1 cellular context compared by ENCODE assay signal in the genomic region with DNA sequence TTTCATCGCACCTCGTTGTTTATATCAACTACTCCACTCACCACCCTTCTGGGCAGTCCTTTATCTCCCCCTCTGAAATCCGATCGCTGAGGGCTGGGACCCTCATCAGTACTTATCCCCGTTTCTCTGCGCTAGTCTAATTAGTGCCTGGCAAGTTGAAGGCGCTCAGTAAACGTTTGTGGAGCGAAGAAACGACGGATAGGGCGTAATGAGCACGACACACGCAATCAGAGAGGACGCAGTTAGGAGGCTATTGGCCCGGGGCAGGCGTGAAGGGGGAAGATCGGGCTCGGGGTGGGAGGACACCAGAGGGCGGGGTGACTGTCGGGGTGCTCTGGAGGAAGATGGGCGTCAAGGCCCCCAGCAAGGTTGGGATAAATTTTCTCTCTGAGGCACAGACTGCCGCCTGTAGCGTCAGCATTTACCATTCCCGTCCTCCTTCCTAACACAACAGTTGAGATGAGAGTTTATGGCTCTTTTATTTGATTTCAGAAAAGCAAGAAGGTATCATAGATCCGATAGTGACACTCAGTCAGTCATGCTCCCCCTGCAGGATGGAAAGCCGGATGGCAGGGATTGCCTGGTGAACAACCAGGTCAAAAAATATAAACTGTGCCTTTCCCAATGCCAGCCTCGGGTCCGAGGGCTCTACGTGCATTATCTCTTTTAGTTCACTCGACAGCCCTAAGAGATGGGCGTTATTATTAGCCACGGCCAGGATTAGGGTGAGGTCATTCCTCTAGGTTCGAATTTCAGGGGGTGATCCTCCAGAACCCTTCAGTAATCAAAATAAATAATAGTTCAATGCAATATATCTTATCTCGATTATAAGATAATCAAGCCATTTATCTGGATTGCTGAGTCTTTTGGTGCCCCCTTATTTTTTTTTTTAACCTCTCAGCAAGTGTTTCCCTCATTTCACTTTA.
TF ChIP-seq lines count a peak whose summit lies in the region.

No MANE protein-coding gene starts in this region.

TF ChIP-seq in SK-N-SH, 30 proteins besides CTCF, POLR2A, EP300 and RAD21 (continued from another document):
- no peak for TF ChIP-seq NRF1 (IDR thresholded peaks at IDR 0.05; ENCODE audit: low read depth, low read length)
- TF ChIP-seq RXRA (IDR thresholded peaks at IDR 0.05; ENCODE audit: borderline replicate concordance, low read depth): no peak
- TF ChIP-seq USF1 (IDR thresholded peaks at IDR 0.05; ENCODE audit: borderline replicate concordance, low read depth): no peak
- TF ChIP-seq MEF2A (IDR thresholded peaks at IDR 0.05; ENCODE audit: borderline replicate concordance, low read depth): no peak
- TF ChIP-seq FOSL2 (IDR thresholded peaks at IDR 0.05; ENCODE audit: borderline replicate concordance, low read depth): no peak
- TF ChIP-seq TCF12 (IDR thresholded peaks at IDR 0.05): no peak
- peak; percentile 74 for TF ChIP-seq MXI1 (IDR thresholded peaks at IDR 0.05; ENCODE audit: low read depth, low read length)
- no peak for TF ChIP-seq NFIC (IDR thresholded peaks at IDR 0.05; ENCODE audit: borderline replicate concordance)
- TF ChIP-seq, protein P1, sequence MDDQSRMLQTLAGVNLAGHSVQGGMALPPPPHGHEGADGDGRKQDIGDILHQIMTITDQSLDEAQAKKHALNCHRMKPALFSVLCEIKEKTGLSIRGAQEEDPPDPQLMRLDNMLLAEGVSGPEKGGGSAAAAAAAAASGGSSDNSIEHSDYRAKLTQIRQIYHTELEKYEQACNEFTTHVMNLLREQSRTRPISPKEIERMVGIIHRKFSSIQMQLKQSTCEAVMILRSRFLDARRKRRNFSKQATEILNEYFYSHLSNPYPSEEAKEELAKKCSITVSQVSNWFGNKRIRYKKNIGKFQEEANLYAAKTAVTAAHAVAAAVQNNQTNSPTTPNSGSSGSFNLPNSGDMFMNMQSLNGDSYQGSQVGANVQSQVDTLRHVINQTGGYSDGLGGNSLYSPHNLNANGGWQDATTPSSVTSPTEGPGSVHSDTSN (IDR thresholded peaks at IDR 0.05): no peak
- no peak for TF ChIP-seq ELF1 (IDR thresholded peaks at IDR 0.05)
- TF ChIP-seq ZBTB33 (IDR thresholded peaks at IDR 0.05; ENCODE audit: borderline replicate concordance, low read depth): no peak
- TF ChIP-seq POLR2AphosphoS5 (IDR thresholded peaks at IDR 0.05; ENCODE audit: low read depth, low read length): peak; percentile 49
- no peak for TF ChIP-seq FOXM1 (IDR thresholded peaks at IDR 0.05; ENCODE audit: low read depth)
- no peak for TF ChIP-seq RCOR1 (IDR thresholded peaks at IDR 0.05; ENCODE audit: low read length)
- no peak for TF ChIP-seq IRF3 (IDR thresholded peaks at IDR 0.05; ENCODE audit: low read depth, low read length)
- no peak for TF ChIP-seq USF2 (IDR thresholded peaks at IDR 0.05; ENCODE audit: borderline replicate concordance, low read depth, low read length)
- TF ChIP-seq GATA2 (CRISPR knock-in tag; IDR thresholded peaks at IDR 0.05): no peak
- TF ChIP-seq CHD2 (IDR thresholded peaks at IDR 0.05; ENCODE audit: low read length, partially characterized antibody): no peak
- no peak for TF ChIP-seq REST (IDR thresholded peaks at IDR 0.05; ENCODE audit: low read depth, low read length)
- no peak for TF ChIP-seq TEAD4 (IDR thresholded peaks at IDR 0.05; ENCODE audit: borderline replicate concordance, insufficient read depth)
